In the genomic region with DNA sequence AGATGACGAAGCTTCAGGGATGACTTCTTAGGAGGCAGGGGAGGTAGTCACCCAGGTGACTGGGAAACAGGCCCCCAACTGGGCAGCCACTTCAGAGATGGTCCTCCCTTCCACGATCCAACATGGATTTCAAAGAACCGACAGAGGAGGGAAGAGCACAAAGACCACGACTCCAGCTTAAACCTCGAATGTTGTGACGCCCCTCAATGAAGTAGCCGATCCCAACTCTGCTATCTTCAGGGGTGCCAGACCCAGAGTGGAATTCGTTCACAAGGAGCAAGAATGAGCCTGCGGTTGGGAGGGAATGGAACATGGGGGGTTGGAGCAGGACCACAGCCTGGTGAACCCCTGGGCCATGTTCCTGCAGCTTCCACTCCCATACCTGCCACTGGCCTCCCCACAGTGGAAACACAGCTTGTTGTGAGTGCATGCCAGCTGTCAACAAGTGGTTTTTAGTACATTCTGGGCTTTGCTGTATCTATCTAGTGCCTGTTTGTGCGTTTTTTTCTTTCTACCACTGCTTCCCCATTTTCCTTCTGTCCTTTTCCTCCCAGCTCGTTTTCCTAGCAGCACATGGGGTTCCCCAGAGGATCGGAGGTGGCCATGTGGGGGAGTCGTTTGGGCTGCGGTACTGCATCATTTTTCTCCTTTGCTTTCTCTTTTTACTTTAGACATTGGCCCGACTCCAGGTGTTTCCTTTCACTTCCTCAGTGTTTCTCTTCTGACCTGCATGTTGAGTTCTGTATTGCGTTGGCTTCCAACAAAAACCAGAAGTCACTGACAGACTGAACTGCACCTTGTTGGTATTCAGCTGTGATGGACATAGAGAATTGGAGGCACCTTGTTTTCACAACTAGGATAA, we compare ENCODE assay signal across 16 cellular contexts.
DNase-seq lines count a peak whose midpoint lies in the region; ATAC-seq and TF ChIP-seq lines count a peak whose summit lies in the region.
"Had no signal": no experiment of that assay in that cellular context is flagged by ENCODE, and none has a peak within 500 bp of the region (broad histone marks: within the 10 kb centered on the region; RNA-seq: fewer than 3 reads in every experiment).

No MANE protein-coding gene starts in this region.

- no peaks in the 10 kb centered on the region for H4K20me1 ChIP-seq in BLaER1

- H3K27ac Mint-ChIP-seq in T-cell: peak overlapping the region; percentile 65 to 77
- no peak overlapping the region for H3K27ac Mint-ChIP-seq in T-helper 2 cell treated with Interferon-gamma antibody and Interleukin-4, amounts not matched to agents 5 μg/mL and 100 μg/mL, for 36 hours
- H3K27ac Mint-ChIP-seq: CD4-positive, alpha-beta memory T cell had no signal

- H3K4me3 Mint-ChIP-seq in T-cell: no peak overlapping the region
- no peak overlapping the region for H3K4me3 Mint-ChIP-seq in T-helper 2 cell treated with Interferon-gamma antibody and Interleukin-4, amounts not matched to agents 5 μg/mL and 100 μg/mL, for 36 hours

- peaks cover 8% of the 10 kb centered on the region for H3K36me3 ChIP-seq in BLaER1

- peaks cover 0 to 4% (median 3%) of the 10 kb centered on the region in 3 donors for H3K9me3 Mint-ChIP-seq in T-cell
- no peaks in the 10 kb centered on the region for H3K9me3 Mint-ChIP-seq in T-helper 2 cell treated with Interferon-gamma antibody and Interleukin-4, amounts not matched to agents 5 μg/mL and 100 μg/mL, for 36 hours

- H3K27me3 Mint-ChIP-seq in T-cell: no peaks in the 10 kb centered on the region
- H3K27me3 Mint-ChIP-seq in T-helper 2 cell treated with Interferon-gamma antibody and Interleukin-4, amounts not matched to agents 5 μg/mL and 100 μg/mL, for 36 hours (ENCODE audit: low read depth): no peaks in the 10 kb centered on the region
- H3K27me3 Mint-ChIP-seq: CD4-positive, alpha-beta memory T cell had no signal

- H3K4me1 Mint-ChIP-seq in T-cell: peaks cover 4 to 8% (median 5%) of the 10 kb centered on the region in 3 donors
- H3K4me1 Mint-ChIP-seq in T-helper 2 cell treated with Interferon-gamma antibody and Interleukin-4, amounts not matched to agents 5 μg/mL and 100 μg/mL, for 36 hours (ENCODE audit: low read depth): no peaks in the 10 kb centered on the region

- DNase-seq in GM12865 (ENCODE audit: low read depth) (peak; percentile 49), T-cell (peak in 1 of 34 experiments; percentile 0), left kidney (ENCODE audit: low read depth, low spot score) (peak; percentile 27), omental fat pad (ENCODE audit: low spot score) (no peak), hepatic stellate cell (ENCODE audit: low spot score) (no peak), COLO668 (lab: John Stamatoyannopoulos, UW; ENCODE audit: unreplicated experiment) (no peak)
- DNase-seq in T-helper 2 cell treated with Interferon-gamma antibody and Interleukin-4, amounts not matched to agents 5 μg/mL and 100 μg/mL, for 36 hours (ENCODE audit: low spot score): no peak
- DNase-seq: CD4-positive, alpha-beta memory T cell; dermis blood vessel endothelial cell; DMS79 treated with DMSO at 0.1 percent for 48 hours; left colon; NCI-H226; stimulated activated CD4-positive, alpha-beta T cell treated with anti-CD3 and anti-CD28 coated beads, Interleukin-4, amount 100 ng/mL, for 4 hours; T1000 had no signal

- TF ChIP-seq CTCF in GM12865 (IDR thresholded peaks at IDR 0.05; ENCODE audit: insufficient read depth, low read depth, low read length, missing control alignments) (no peak), omental fat pad (IDR thresholded peaks at IDR 0.05) (no peak)

- H3K9me3 ChIP-seq in BLaER1: peaks cover 28% of the 10 kb centered on the region

- H3K4me1 ChIP-seq in BLaER1: peaks cover 11% of the 10 kb centered on the region

- H3K4me3 ChIP-seq in BLaER1 (no peak overlapping the region), GM12865 (ENCODE audit: low read depth, low read length) (no peak overlapping the region)
- H3K4me3 ChIP-seq: mucosa of descending colon had no signal

- no peak overlapping the region for H3K27ac ChIP-seq in BLaER1

- peak overlapping the region; percentile 16; the same call in 1 of the 2 replicates for H3K4me2 ChIP-seq in BLaER1

- peaks cover 42% of the 10 kb centered on the region for H3K36me3 Mint-ChIP-seq in T-cell
- H3K36me3 Mint-ChIP-seq in T-helper 2 cell treated with Interferon-gamma antibody and Interleukin-4, amounts not matched to agents 5 μg/mL and 100 μg/mL, for 36 hours (ENCODE audit: low read depth): peaks cover 3% of the 10 kb centered on the region

- POLR2A ChIA-PET in T-cell (lab: Charles Lee): no interaction called here

- CTCF ChIA-PET in T-cell (lab: Charles Lee): no interaction called here

- H3K27me3 ChIP-seq in BLaER1: no peaks in the 10 kb centered on the region

- no peak overlapping the region for H3K9ac ChIP-seq in BLaER1

- ATAC-seq in T-cell (replicated peaks in 1 of 4) (no peak), omental fat pad (ENCODE audit: low FRiP score) (no peak)
- ATAC-seq: left colon, mucosa of descending colon had no signal

Comparison
In these comparisons a context has a peak if more than half of its experiments do, and no peak if none do; other contexts are left out.
1. DNase-seq: peak in GM12865 (single experiment) and left kidney (single experiment); none in omental fat pad (single experiment), T-helper 2 cell treated with Interferon-gamma antibody and Interleukin-4, amounts not matched to agents 5 μg/mL and 100 μg/mL, for 36 hours (single experiment), hepatic stellate cell (single experiment) and COLO668 (single experiment).